ENCODE assay signal across 21 cellular contexts in genomic region chr5:41195228-41195627, GRCh38. TPM values are rescaled to one million over a fixed set of nuclear protein-coding genes. Genes with fewer than 3 reads are reported as not detected.
"Had no signal": no experiment of that assay in that cellular context is flagged by ENCODE, and none has a peak within 500 bp of the region (broad histone marks: within the 10 kb centered on the region; RNA-seq: fewer than 3 reads in every experiment).

No MANE protein-coding gene starts in this region.

- H3K9me3 ChIP-seq: prostate gland, transverse colon had no signal

- ATAC-seq: activated CD8-positive, alpha-beta T cell treated with anti-CD3 and anti-CD28 coated beads, Interleukin-2, amount 10 ng/mL, durations not matched to agents 7 days and 5 days; activated naive CD4-positive, alpha-beta T cell treated with anti-CD3 and anti-CD28 coated beads, Interleukin-2, amount 50 U/mL, for 72 hours; effector memory CD8-positive, alpha-beta T cell had no signal

- DNase-seq: activated CD4-positive, alpha-beta T cell treated with anti-CD3 and anti-CD28 coated beads, Interleukin-2, amount 10 ng/mL, durations not matched to agents 24 days and 14 days; activated CD4-positive, CD25-positive, alpha-beta regulatory T cell; activated CD8-positive, alpha-beta memory T cell treated with anti-CD3 and anti-CD28 coated beads, Interleukin-2, amount 50 U/mL, for 4 hours; activated CD8-positive, alpha-beta T cell treated with anti-CD3 and anti-CD28 coated beads, Interleukin-2, amount 10 ng/mL, durations not matched to agents 7 days and 5 days; activated effector memory CD4-positive, alpha-beta T cell treated with anti-CD3 and anti-CD28 coated beads, Interleukin-2, amount 50 U/mL, for 16 hours; activated T-cell treated with anti-CD3 and anti-CD28 coated beads, Interleukin-2, amount 50 U/mL, for 48 hours; amygdala; cerebellar nuclear complex; dermis blood vessel endothelial cell; effector memory CD8-positive, alpha-beta T cell; kidney glomerular epithelial cell; midbrain; stimulated activated CD4-positive, alpha-beta T cell treated with anti-CD3 and anti-CD28 coated beads, Interleukin-12 subunit alpha, Interleukin-12 subunit beta, amount 100 ng/mL, for 4 hours; stimulated activated CD4-positive, alpha-beta T cell treated with anti-CD3 and anti-CD28 coated beads, Interleukin-2, amount 100 ng/mL, for 24 hours; transverse colon had no signal

- H3K4me3 ChIP-seq: prostate gland, transverse colon had no signal

- H3K27me3 ChIP-seq: transverse colon had no signal

- H3K36me3 ChIP-seq: prostate gland, transverse colon had no signal

- H3K4me1 ChIP-seq: prostate gland had no signal

RNA-seq across cellular contexts. Expression of gene C6, which starts 18.1 kb away (rescaled TPM):
- total RNA-seq: activated CD4-positive, alpha-beta T cell treated with anti-CD3 and anti-CD28 coated beads, Interleukin-2, amount 10 ng/mL, durations not matched to agents 24 days and 14 days; activated CD8-positive, alpha-beta T cell treated with anti-CD3 and anti-CD28 coated beads, Interleukin-2, amount 10 ng/mL, durations not matched to agents 7 days and 5 days; activated naive CD4-positive, alpha-beta T cell treated with anti-CD3 and anti-CD28 coated beads, Interleukin-2, amount 50 U/mL, for 72 hours; dermis blood vessel endothelial cell; epithelial cell of proximal tubule; lung microvascular endothelial cell; myocyte; SK-MEL-5 had no signal
